Comparison of ENCODE assay signal across 31 cellular contexts in the genomic region with DNA sequence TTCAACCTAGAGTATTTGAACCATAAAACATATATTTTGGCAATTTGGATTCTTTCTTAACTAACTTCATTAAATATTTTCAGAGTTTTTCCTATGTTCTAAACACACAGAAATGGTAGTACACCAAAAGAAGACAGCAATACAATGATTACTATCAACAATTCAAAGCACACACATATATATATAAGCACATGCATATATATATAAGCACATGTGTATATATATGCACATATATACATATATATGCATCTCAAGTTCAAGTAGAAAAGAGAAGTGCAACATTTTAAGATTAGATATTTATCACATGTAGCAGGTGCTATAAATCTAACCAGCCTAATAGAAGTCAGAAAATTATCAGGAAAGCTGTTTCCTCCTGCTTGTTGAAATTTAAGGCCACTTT.
"Had no signal": no experiment of that assay in that cellular context is flagged by ENCODE, and none has a peak within 500 bp of the region (broad histone marks: within the 10 kb centered on the region; RNA-seq: fewer than 3 reads in every experiment).

No MANE protein-coding gene starts in this region.

- H3K4me2 ChIP-seq: KMS-11 had no signal

- DNase-seq: Karpas-422, MG63, MM.1S, MV-4-11, NCI-H1048, NCI-H1092, NCI-H1092 treated with DMSO at 0.1 percent for 48 hours, NCI-H1105, NCI-H1105 treated with DMSO at 0.1 percent for 48 hours, NCI-H1417, NCI-H1417 treated with DMSO at 0.1 percent for 48 hours, NCI-H1436, NCI-H1436 treated with DMSO at 0.1 percent for 48 hours, NCI-H146, NCI-H1694, NCI-H1694 treated with DMSO at 0.1 percent for 48 hours, NCI-H187, NCI-H187 treated with DMSO at 0.1 percent for 48 hours, NCI-H1930, NCI-H2029, NCI-H2029 treated with DMSO at 0.1 percent for 48 hours, NCI-H2081, NCI-H2081 treated with DMSO at 0.1 percent for 48 hours, NCI-H2107, NCI-H2171, NCI-H2171 treated with DMSO at 0.1 percent for 48 hours, NCI-H345, NCI-H446, NCI-H446 treated with DMSO at 0.1 percent for 48 hours, NCI-H510A had no signal

- H3K27ac ChIP-seq: KMS-11 had no signal

- H3K4me3 ChIP-seq: MG63 had no signal

- H3K27me3 ChIP-seq: MG63 had no signal

- H3K9me3 ChIP-seq: MG63 had no signal

- H3K9ac ChIP-seq: KMS-11 had no signal

- H3K36me3 ChIP-seq: MG63 had no signal
